ENCODE assay signal across 1 cellular context in the genomic region with DNA sequence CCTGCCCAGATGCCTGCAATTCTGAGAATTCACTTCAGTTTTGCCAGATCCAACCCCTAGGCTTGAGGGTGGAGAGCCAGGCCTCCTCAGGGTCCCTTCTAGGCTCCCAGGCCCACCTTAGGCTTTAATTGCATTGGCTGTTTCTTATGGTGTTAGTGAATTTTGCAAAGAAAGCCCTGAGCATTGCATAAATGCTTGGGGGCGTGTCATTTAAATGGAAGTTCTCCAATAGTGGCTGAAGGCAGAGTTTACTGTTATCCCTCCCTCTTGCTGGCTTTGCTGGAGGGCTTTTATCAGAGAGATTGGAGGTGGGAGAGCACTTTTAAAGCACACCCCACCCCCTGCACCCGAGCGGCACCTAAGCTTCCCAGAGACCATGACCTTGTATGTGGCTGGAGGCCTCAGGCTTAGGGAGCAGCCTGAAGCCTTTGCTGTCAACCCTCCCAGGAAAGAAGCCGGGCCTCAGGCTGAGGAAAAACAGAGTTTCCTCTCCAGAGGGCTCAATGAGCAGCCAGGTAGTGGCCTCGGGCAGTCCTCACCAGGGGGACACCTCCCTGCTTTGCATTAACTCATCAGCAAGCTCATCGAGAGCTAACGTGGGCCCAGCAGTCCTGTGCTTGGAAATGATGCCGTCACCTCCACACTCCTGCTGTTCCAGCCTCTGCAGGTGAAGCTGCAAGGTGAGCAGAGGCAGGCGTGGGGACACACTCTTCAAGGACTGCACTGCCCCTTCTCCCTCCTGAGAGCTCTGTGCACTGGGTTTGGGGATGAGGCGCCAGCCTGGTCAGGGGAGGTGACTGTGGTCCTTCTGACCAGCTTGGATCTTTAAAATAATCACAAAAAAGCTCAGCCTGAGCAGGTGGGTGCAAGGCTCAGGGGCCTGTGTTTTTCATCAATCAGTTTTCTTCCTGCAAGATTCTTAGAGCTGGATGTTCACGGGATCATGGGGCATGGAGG.
TF ChIP-seq lines count a peak whose summit lies in the region.

No MANE protein-coding gene starts in this region.

TF ChIP-seq in IMR-90, 13 proteins besides CTCF, POLR2A, EP300 and RAD21:
- TF ChIP-seq RCOR1 (IDR thresholded peaks at IDR 0.05; ENCODE audit: insufficient replicate concordance, low read length) (no peak), NFE2L2 (IDR thresholded peaks at IDR 0.05; ENCODE audit: low read depth, low read length) (no peak), RFX5 (IDR thresholded peaks at IDR 0.05; ENCODE audit: low read depth, low read length) (no peak), FOS (IDR thresholded peaks at IDR 0.05; ENCODE audit: low read depth, low read length) (no peak), MAZ (IDR thresholded peaks at IDR 0.05; ENCODE audit: borderline replicate concordance, low read depth, low read length) (no peak), MXI1 (IDR thresholded peaks at IDR 0.05; ENCODE audit: borderline replicate concordance, low read depth, low read length) (no peak), BHLHE40 (IDR thresholded peaks at IDR 0.05; ENCODE audit: low read depth, low read length) (no peak), CEBPB (IDR thresholded peaks at IDR 0.05; ENCODE audit: low read depth, low read length) (no peak), MAFK (IDR thresholded peaks at IDR 0.05; ENCODE audit: low read depth, low read length) (no peak), SMC3 (IDR thresholded peaks at IDR 0.05; ENCODE audit: low read depth, low read length) (no peak), CHD1 (IDR thresholded peaks at IDR 0.05; ENCODE audit: low read depth, low read length) (no peak)
- TF ChIP-seq, protein P1, sequence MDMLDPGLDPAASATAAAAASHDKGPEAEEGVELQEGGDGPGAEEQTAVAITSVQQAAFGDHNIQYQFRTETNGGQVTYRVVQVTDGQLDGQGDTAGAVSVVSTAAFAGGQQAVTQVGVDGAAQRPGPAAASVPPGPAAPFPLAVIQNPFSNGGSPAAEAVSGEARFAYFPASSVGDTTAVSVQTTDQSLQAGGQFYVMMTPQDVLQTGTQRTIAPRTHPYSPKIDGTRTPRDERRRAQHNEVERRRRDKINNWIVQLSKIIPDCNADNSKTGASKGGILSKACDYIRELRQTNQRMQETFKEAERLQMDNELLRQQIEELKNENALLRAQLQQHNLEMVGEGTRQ (IDR thresholded peaks at IDR 0.05; ENCODE audit: low read depth, low read length): no peak
- TF ChIP-seq, protein P2, sequence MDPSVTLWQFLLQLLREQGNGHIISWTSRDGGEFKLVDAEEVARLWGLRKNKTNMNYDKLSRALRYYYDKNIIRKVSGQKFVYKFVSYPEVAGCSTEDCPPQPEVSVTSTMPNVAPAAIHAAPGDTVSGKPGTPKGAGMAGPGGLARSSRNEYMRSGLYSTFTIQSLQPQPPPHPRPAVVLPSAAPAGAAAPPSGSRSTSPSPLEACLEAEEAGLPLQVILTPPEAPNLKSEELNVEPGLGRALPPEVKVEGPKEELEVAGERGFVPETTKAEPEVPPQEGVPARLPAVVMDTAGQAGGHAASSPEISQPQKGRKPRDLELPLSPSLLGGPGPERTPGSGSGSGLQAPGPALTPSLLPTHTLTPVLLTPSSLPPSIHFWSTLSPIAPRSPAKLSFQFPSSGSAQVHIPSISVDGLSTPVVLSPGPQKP (IDR thresholded peaks at IDR 0.05; ENCODE audit: borderline replicate concordance, low read depth, low read length): no peak
